In the genomic region with DNA sequence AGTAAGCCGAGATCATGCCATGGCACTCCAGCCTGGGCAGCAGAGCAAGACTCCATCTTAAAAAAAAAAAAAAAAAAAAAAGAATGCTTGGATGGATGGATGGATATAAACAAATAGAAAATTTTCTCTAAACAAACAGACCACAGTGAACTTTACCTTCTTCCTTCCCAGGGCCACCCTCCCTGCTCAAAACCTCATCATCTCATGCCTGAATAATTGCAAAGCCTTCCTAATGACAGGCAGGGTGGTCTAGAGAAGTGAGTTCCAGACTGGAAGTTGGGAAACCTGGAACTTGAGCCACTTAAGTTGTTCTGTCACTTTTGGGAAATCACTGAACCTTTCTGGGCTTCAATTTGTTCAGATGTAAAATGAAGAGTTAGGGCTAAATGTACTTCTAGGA, we compare ENCODE assay signal across 18 cellular contexts. TPM values are rescaled to one million over a fixed set of nuclear protein-coding genes. Genes with fewer than 3 reads are reported as not detected.
DNase-seq lines count a peak whose midpoint lies in the region; ATAC-seq and TF ChIP-seq lines count a peak whose summit lies in the region.
"Had no signal": no experiment of that assay in that cellular context is flagged by ENCODE, and none has a peak within 500 bp of the region (broad histone marks: within the 10 kb centered on the region; RNA-seq: fewer than 3 reads in every experiment).

No MANE protein-coding gene starts in this region.

- no peaks in the 10 kb centered on the region for H3K27me3 ChIP-seq in CD4-positive, alpha-beta T cell (ENCODE audit: control insufficient read depth, insufficient read depth, low read length)
- no peaks in the 10 kb centered on the region for H3K27me3 ChIP-seq in foreskin keratinocyte
- no peaks in the 10 kb centered on the region for H3K27me3 ChIP-seq in testis

- CTCF ChIA-PET in CD4-positive, alpha-beta T cell (lab: Charles Lee), result interaction anchor here (1.0 kb wide), 1 partner anchor 24 kb away, joined by 3 read pairs; no protein-coding TSS in a partner anchor
- CTCF ChIA-PET in T-cell (lab: Charles Lee), result interaction anchor here (0.5 to 0.7 kb wide), 2 partner anchors 30 to 1025 kb away, joined by 3 to 7 read pairs; no protein-coding TSS in a partner anchor

- ATAC-seq in CD4-positive, alpha-beta T cell (ENCODE audit: poor library complexity), result no peak
- ATAC-seq in T-cell (replicated peaks in 1 of 4), result no peak
- ATAC-seq in foreskin keratinocyte, result no peak
- ATAC-seq in GM18505 (IDR thresholded peaks at IDR 0.05; ENCODE audit: unreplicated experiment), result no peak
- ATAC-seq in HG02642 (IDR thresholded peaks at IDR 0.05; ENCODE audit: poor library complexity, unreplicated experiment), result no peak

- no peak for DNase-seq in CD4-positive, alpha-beta T cell
- DNase-seq in T-cell, result no peak
- no peak for DNase-seq in foreskin keratinocyte
- DNase-seq in NCI-H1092 treated with DMSO at 0.1 percent for 48 hours (lab: John Stamatoyannopoulos, UW), result no peak
- DNase-seq in testis, result no peak
- DNase-seq: activated naive CD4-positive, alpha-beta T cell treated with Interleukin-2 at 50 U/mL for 16 hours; glutamatergic neuron; H9; naive B cell; NCI-H1105; NCI-H2227 treated with DMSO at 0.1 percent for 48 hours; stimulated activated CD4-positive, alpha-beta T cell treated with anti-CD3 and anti-CD28 coated beads, Interleukin-4, amount 100 ng/mL, for 1 hour had no signal

- H3K36me3 Mint-ChIP-seq in CD4-positive, alpha-beta T cell (ENCODE audit: low read depth), result peaks cover 53% of the 10 kb centered on the region
- peaks cover 20% of the 10 kb centered on the region for H3K36me3 Mint-ChIP-seq in T-cell
- H3K36me3 Mint-ChIP-seq: naive B cell had no signal

- no peaks in the 10 kb centered on the region for H3K9me3 Mint-ChIP-seq in CD4-positive, alpha-beta T cell
- H3K9me3 Mint-ChIP-seq in T-cell, result no peaks in the 10 kb centered on the region
- H3K9me3 Mint-ChIP-seq: H9, naive B cell had no signal

- POLR2A ChIA-PET in CD4-positive, alpha-beta T cell (lab: Charles Lee), result interaction anchor here (1.5 to 2.9 kb wide), 2 partner anchors 9 to 13 kb away, joined by 3 to 6 read pairs; no protein-coding TSS in a partner anchor
- POLR2A ChIA-PET in T-cell (lab: Charles Lee), result no interaction called here

- no peaks in the 10 kb centered on the region for H3K27me3 Mint-ChIP-seq in CD4-positive, alpha-beta T cell
- H3K27me3 Mint-ChIP-seq in T-cell, result no peaks in the 10 kb centered on the region
- H3K27me3 Mint-ChIP-seq: B cell, naive B cell had no signal

- no peaks in the 10 kb centered on the region for H3K36me3 ChIP-seq in testis (ENCODE audit: low read depth, missing control alignments)
- H3K36me3 ChIP-seq: cardiac muscle cell had no signal

- H3K9me3 ChIP-seq in CD4-positive, alpha-beta T cell (ENCODE audit: control insufficient read depth, low read length), result no peaks in the 10 kb centered on the region
- no peaks in the 10 kb centered on the region for H3K9me3 ChIP-seq in testis

- H3K4me1 Mint-ChIP-seq in CD4-positive, alpha-beta T cell (ENCODE audit: low read depth), result peaks cover 65% of the 10 kb centered on the region
- H3K4me1 Mint-ChIP-seq in T-cell, result peaks cover 57 to 82% (median 74%) of the 10 kb centered on the region in 3 donors

- TF ChIP-seq CTCF in CD4-positive, alpha-beta T cell (IDR thresholded peaks at IDR 0.05), result no peak
- no peak for TF ChIP-seq CTCF in foreskin keratinocyte (conservative IDR thresholded peaks at IDR 0.05)
- no peak for TF ChIP-seq CTCF in testis (IDR thresholded peaks at IDR 0.05)

- H3K4me3 Mint-ChIP-seq in CD4-positive, alpha-beta T cell, result no peak overlapping the region
- H3K4me3 Mint-ChIP-seq in T-cell, result no peak overlapping the region
- H3K4me3 Mint-ChIP-seq: B cell, H9, naive B cell had no signal

- 84 to 91% methylated on average over 1 of the region's 1 CpG for WGBS in testis, 2 donors

- no peak for TF ChIP-seq POLR2A in GM18505 (IDR thresholded peaks at IDR 0.05; ENCODE audit: borderline replicate concordance, extremely low read depth, insufficient read depth, insufficient read length)
- no peak for TF ChIP-seq POLR2A in testis (IDR thresholded peaks at IDR 0.05)

- no peak overlapping the region for H3K27ac ChIP-seq in CD4-positive, alpha-beta T cell (ENCODE audit: low read depth, low read length)
- peak overlapping the region; percentile 78 for H3K27ac ChIP-seq in foreskin keratinocyte
- peak overlapping the region in 11 of 21 experiments; percentile 44 to 77 (median 52) for H3K27ac ChIP-seq in skin epidermis
- no peak overlapping the region for H3K27ac ChIP-seq in testis
- H3K27ac ChIP-seq: SK-N-MC had no signal

- intact Hi-C loops in CD4-positive, alpha-beta T cell (cut with DNase I, micrococcal nuclease), result no loop called here
- intact Hi-C loops in testis (cut with DNase I; ENCODE audit: low total_unique reads), result no loop called here

- H3K4me1 ChIP-seq in foreskin keratinocyte (peaks cover 36% of the 10 kb centered on the region), testis (peaks cover 23% of the 10 kb centered on the region)

- H3K4me3 ChIP-seq in skin epidermis, result no peak overlapping the region
- H3K4me3 ChIP-seq in testis, result no peak overlapping the region
- H3K4me3 ChIP-seq: cardiac muscle cell, SK-N-MC had no signal

- H3K27ac Mint-ChIP-seq in CD4-positive, alpha-beta T cell, result peak overlapping the region; percentile 75
- H3K27ac Mint-ChIP-seq in T-cell, result peak overlapping the region; percentile 63 to 78
- H3K27ac Mint-ChIP-seq: B cell, H9 had no signal

RNA-seq across cellular contexts. Expression of a gene that starts 17.6 kb away (rescaled TPM):
- 10 to 100 TPM; 23.6 to 23.7 TPM for total RNA-seq in CD4-positive, alpha-beta T cell
- total RNA-seq in T-cell (10 to 100 TPM; 45.5 to 93.1 (median 84.9) TPM), foreskin keratinocyte (71.9 and 82.3 TPM in 2 replicates), testis (100 to 1,000 TPM; 124 to 125 TPM)
- polyA plus RNA-seq in foreskin keratinocyte (21.2 and 22.1 TPM in 2 replicates), testis (ENCODE audit: insufficient read depth, low read depth, low replicate concordance) (124 TPM)

Comparison
In these comparisons a context has a peak if more than half of its experiments do, and no peak if none do; other contexts are left out.
1. H3K27ac ChIP-seq: peak in foreskin keratinocyte (single experiment) and skin epidermis (11 of 21); none in CD4-positive, alpha-beta T cell (single experiment) and testis (0 of 2).